8 cellular contexts compared by ENCODE assay signal in the genomic region with DNA sequence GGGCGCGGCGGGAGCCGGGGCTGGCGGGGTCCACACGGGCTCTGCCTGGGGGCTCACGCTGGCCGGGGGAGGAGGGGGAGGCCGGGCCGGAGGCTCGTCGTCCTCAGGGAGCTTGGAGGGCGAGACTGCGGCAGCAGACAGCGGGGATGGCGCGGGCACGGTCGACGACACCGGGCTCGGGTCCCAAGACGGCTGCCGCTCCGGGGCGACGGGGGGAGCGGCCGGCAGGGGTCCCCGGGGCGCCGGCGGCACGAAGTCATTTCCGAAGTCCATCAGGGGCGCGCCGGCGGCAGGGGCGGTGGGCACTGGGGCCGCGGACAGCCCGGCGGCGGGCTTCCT. TPM values are rescaled to one million over a fixed set of nuclear protein-coding genes. Genes with fewer than 3 reads are reported as not detected.
A peak's percentile ranks its signal among the peaks of the same experiment; 100 is the strongest.
DNase-seq lines count a peak whose midpoint lies in the region; FAIRE-seq and TF ChIP-seq lines count a peak whose summit lies in the region.

No MANE protein-coding gene starts in this region.

- H3K4me2 ChIP-seq in BLaER1, result peak overlapping the region; percentile 76
- H3K4me2 ChIP-seq in keratinocyte (ENCODE audit: control insufficient read depth, extremely low read depth, insufficient read depth, low read depth, low read length), result no peak overlapping the region

- no peaks in the 10 kb centered on the region for H3K9me1 ChIP-seq in keratinocyte (ENCODE audit: control insufficient read depth, extremely low read depth, insufficient read depth, low read length)

- no peaks in the 10 kb centered on the region for H3K27me3 ChIP-seq in BLaER1
- no peaks in the 10 kb centered on the region for H3K27me3 ChIP-seq in keratinocyte (ENCODE audit: control insufficient read depth, extremely low read depth, insufficient read depth, low read length)

- dilution Hi-C loops in keratinocyte (cut with MboI; ENCODE audit: extremely low pct_ligation_motif_present, low sequenced_read_pairs), result loop anchor here (25.0 kb wide), 1 partner anchor 113 kb away; no protein-coding TSS in a partner anchor

- peak overlapping the region; percentile 96 for H3K27ac ChIP-seq in BLaER1
- H3K27ac ChIP-seq in keratinocyte (ENCODE audit: control insufficient read depth, insufficient read depth, low read length), result peak overlapping the region; percentile 98
- H3K27ac ChIP-seq in temporal lobe (ENCODE audit: low read depth, low read length), result peak overlapping the region; percentile 95

- peaks cover 56% of the 10 kb centered on the region for H3K79me2 ChIP-seq in keratinocyte (ENCODE audit: control insufficient read depth, insufficient read depth, low read length)

- no peak for FAIRE-seq in keratinocyte (lab: Jason Lieb, UNC)

- peak; percentile 31 for DNase-seq in HEK293T (ENCODE audit: extremely low spot score)
- DNase-seq in keratinocyte (ENCODE audit: low read depth, low spot score), result no peak
- DNase-seq in EL, result no peak
- DNase-seq in NCI-H2171 treated with DMSO at 0.1 percent for 48 hours (lab: John Stamatoyannopoulos, UW), result no peak
- no peak for DNase-seq in NCI-H1417 treated with DMSO at 0.1 percent for 48 hours (lab: John Stamatoyannopoulos, UW)

- peak overlapping the region; percentile 98 for H3K4me3 ChIP-seq in BLaER1
- peak overlapping the region; percentile 76 to 99 (median 89) for H3K4me3 ChIP-seq in keratinocyte (ENCODE audit: control insufficient read depth in 2 of 3, extremely low read depth in 1 of 3, insufficient read depth in 2 of 3, low read depth in 1 of 3, low read length in 3 of 3)

- H3K4me3 Mint-ChIP-seq in activated naive CD8-positive, alpha-beta T cell, result peak overlapping the region; percentile 100

- H3K27ac Mint-ChIP-seq in activated naive CD8-positive, alpha-beta T cell, result no peak overlapping the region

- no peaks in the 10 kb centered on the region for H3K9me3 Mint-ChIP-seq in activated naive CD8-positive, alpha-beta T cell (ENCODE audit: low read depth)

- CTCF ChIA-PET in HEK293T (lab: Yijun Ruan, JAX), result interaction anchor here (1.1 to 1.8 kb wide), 4 partner anchors 15 to 125 kb away, joined by 3 to 4 read pairs (median 4); no protein-coding TSS in a partner anchor

- no peak for TF ChIP-seq CTCF in keratinocyte (optimal IDR thresholded peaks at IDR 0.05 in 1 of 3, IDR thresholded peaks at IDR 0.05 in 1 of 3, conservative IDR thresholded peaks at IDR 0.05 in 1 of 3; ENCODE audit: extremely low read depth in 1 of 3, insufficient read depth in 2 of 3, low read length in 3 of 3)

- POLR2A ChIA-PET in HEK293T (lab: Yijun Ruan, JAX), result interaction anchor here (1.0 to 4.2 kb wide), 14 partner anchors 8 to 183 kb away, joined by 3 to 40 read pairs (median 5); partner anchors contain the start of genes CLHC1 and RPS27A

- peaks cover 42% of the 10 kb centered on the region for H4K20me1 ChIP-seq in BLaER1
- peaks cover 27% of the 10 kb centered on the region for H4K20me1 ChIP-seq in keratinocyte (ENCODE audit: control insufficient read depth, extremely low read depth, insufficient read depth, low read length)

- no peaks in the 10 kb centered on the region for H3K9me3 ChIP-seq in BLaER1
- no peaks in the 10 kb centered on the region for H3K9me3 ChIP-seq in keratinocyte (ENCODE audit: control insufficient read depth, low read depth, low read length)

- no peak overlapping the region for H2AFZ ChIP-seq in keratinocyte (ENCODE audit: control insufficient read depth, low read length)

- no peaks in the 10 kb centered on the region for H3K27me3 Mint-ChIP-seq in activated naive CD8-positive, alpha-beta T cell

- peaks cover 3% of the 10 kb centered on the region for H3K36me3 Mint-ChIP-seq in activated naive CD8-positive, alpha-beta T cell

- H3K4me1 ChIP-seq in BLaER1, result peaks cover 50% of the 10 kb centered on the region
- H3K4me1 ChIP-seq in keratinocyte (ENCODE audit: control insufficient read depth, extremely low read depth, insufficient read depth, low read length), result peaks cover 31% of the 10 kb centered on the region

- H3K9ac ChIP-seq in BLaER1, result peak overlapping the region; percentile 97
- peak overlapping the region; percentile 97 for H3K9ac ChIP-seq in keratinocyte (ENCODE audit: control insufficient read depth, extremely low read depth, insufficient read depth, low read length)

- no peaks in the 10 kb centered on the region for H3K36me3 ChIP-seq in BLaER1
- no peaks in the 10 kb centered on the region for H3K36me3 ChIP-seq in keratinocyte (ENCODE audit: control insufficient read depth in 2 of 2, extremely low read depth in 1 of 2, insufficient read depth in 2 of 2, low read length in 2 of 2)

- H3K4me1 Mint-ChIP-seq in activated naive CD8-positive, alpha-beta T cell (ENCODE audit: low read depth), result peaks cover 74% of the 10 kb centered on the region

TF ChIP-seq in HEK293T, 16 proteins besides CTCF, POLR2A, EP300 and RAD21:
- TF ChIP-seq TARDBP (IDR thresholded peaks at IDR 0.05), result no peak
- no peak for TF ChIP-seq FOXM1 (IDR thresholded peaks at IDR 0.05; ENCODE audit: borderline replicate concordance)
- TF ChIP-seq FOXK2 (IDR thresholded peaks at IDR 0.05), result no peak
- TF ChIP-seq HDGF (IDR thresholded peaks at IDR 0.05; ENCODE audit: borderline replicate concordance), result no peak
- no peak for TF ChIP-seq SP1 (IDR thresholded peaks at IDR 0.05)
- no peak for TF ChIP-seq LEF1 (IDR thresholded peaks at IDR 0.05; ENCODE audit: borderline replicate concordance)
- TF ChIP-seq CTBP1 (IDR thresholded peaks at IDR 0.05; ENCODE audit: borderline replicate concordance), result no peak

RNA-seq across cellular contexts. Expression of gene RTN4, which starts 0.5 kb away (rescaled TPM):
- polyA plus RNA-seq in keratinocyte, result 244 to 434 TPM (median 406 TPM) in 3 replicates
- 206 TPM for polyA plus RNA-seq in keratinocyte (2011; ENCODE audit: low read depth)
- 257 and 472 TPM in 2 replicates for polyA plus RNA-seq in keratinocyte (2011; cell fraction: cytosol; rRNA removed)
- 657 and 1,094 TPM in 2 replicates for polyA plus RNA-seq in keratinocyte (2011; cell fraction: nucleus; rRNA removed)
- polyA plus RNA-seq in keratinocyte (2012; ENCODE audit: low replicate concordance), result 377 and 414 TPM in 2 replicates
- 170 to 479 TPM (median 356 TPM) in 3 replicates for polyA minus RNA-seq in keratinocyte
- polyA minus RNA-seq in keratinocyte (2011; cell fraction: cytosol; rRNA and poly(A)+ RNA removed), result 181 TPM
- 288 and 556 TPM in 2 replicates for polyA minus RNA-seq in keratinocyte (2011; cell fraction: nucleus; rRNA and poly(A)+ RNA removed)
- total RNA-seq in temporal lobe, result 578 TPM
